ENCODE assay signal across 9 cellular contexts in the genomic region with DNA sequence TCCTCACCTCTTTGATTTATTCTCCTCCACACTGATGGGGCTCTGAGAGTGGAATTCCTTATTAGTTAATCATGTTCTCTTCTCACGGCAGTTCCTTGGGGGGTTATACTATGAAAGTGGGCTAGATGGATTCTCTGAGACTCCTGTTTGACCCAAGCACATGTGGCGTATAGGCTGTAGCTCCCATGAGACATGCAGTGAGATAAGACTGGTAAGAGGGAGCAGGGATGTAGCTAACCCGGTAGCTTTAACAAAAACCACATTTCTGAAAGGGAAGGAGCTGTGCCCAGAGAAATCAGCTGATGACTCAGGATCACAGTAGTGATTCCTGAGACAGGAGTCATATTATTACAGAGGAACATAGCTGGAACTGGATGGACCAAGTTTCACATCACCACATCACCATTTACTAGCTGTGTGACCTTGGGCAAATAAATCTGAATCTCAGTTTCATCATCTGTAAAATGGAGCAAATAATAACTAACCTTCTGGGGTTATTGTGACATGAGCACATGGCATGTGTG.
DNase-seq lines count a peak whose midpoint lies in the region; ATAC-seq, FAIRE-seq and TF ChIP-seq lines count a peak whose summit lies in the region.
"Had no signal": no experiment of that assay in that cellular context is flagged by ENCODE, and none has a peak within 500 bp of the region (broad histone marks: within the 10 kb centered on the region; RNA-seq: fewer than 3 reads in every experiment).

No MANE protein-coding gene starts in this region.

- peaks cover 11% of the 10 kb centered on the region for H3K4me1 ChIP-seq in mesodermal cell (ENCODE audit: control insufficient read depth, insufficient read depth, low read length, poor library complexity, severe bottlenecking)

- H3K27ac ChIP-seq in coronary artery, result peak overlapping the region; percentile 73 to 88
- peak overlapping the region; percentile 42 for H3K27ac ChIP-seq in mesodermal cell (ENCODE audit: low read depth, low read length, severe bottlenecking)

- in situ Hi-C loops in ACHN (cut with HindIII; ENCODE audit: low pct_ligation_motif_present, low pct_unique_long_range_greater_than_20kb, low sequenced_read_pairs), result no loop called here

- peaks cover 51% of the 10 kb centered on the region for H3K36me3 ChIP-seq in mesodermal cell (ENCODE audit: control insufficient read depth, insufficient read depth, low read length)

- H3K4me3 ChIP-seq in coronary artery (peak overlapping the region; percentile 27), mesodermal cell (ENCODE audit: extremely low read depth, insufficient read depth, low read length, poor library complexity, severe bottlenecking) (no peak overlapping the region)

- H3K9me3 ChIP-seq in mesodermal cell (ENCODE audit: control insufficient read depth, low read length), result no peaks in the 10 kb centered on the region

- FAIRE-seq in HTR-8/SVneo (lab: Jason Lieb, UNC), result peak; percentile 86

- no peak for ATAC-seq in GM18868 (IDR thresholded peaks at IDR 0.05; ENCODE audit: unreplicated experiment)
- no peak for ATAC-seq in HG03095 (IDR thresholded peaks at IDR 0.05; ENCODE audit: unreplicated experiment)

- 92 to 93% methylated on average over 2 of the region's 3 CpGs for WGBS in mesodermal cell (ENCODE audit: insufficient coverage in 2 of 2), 2 experiments

- DNase-seq in ACHN, result peak; percentile 92
- DNase-seq in HTR-8/SVneo (ENCODE audit: insufficient read length, low spot score), result peak; percentile 91
- no peak for DNase-seq in coronary artery (ENCODE audit: low spot score)
- DNase-seq in activated effector memory CD4-positive, alpha-beta T cell treated with Interleukin-2 at 50 U/mL for 16 hours, result no peak
- DNase-seq in NK-92 treated with Interleukin-12 subunit alpha and Interleukin-12 subunit beta, amount 100 ng/mL, for 24 hours (lab: John Stamatoyannopoulos, UW), result no peak
- DNase-seq: stimulated activated CD4-positive, alpha-beta T cell treated with anti-CD3 and anti-CD28 coated beads, Interleukin-15, amount 100 ng/mL, for 24 hours had no signal

- no peak for TF ChIP-seq CTCF in coronary artery (IDR thresholded peaks at IDR 0.05)

Comparison
In these comparisons a context has a peak if more than half of its experiments do, and no peak if none do; other contexts are left out.
1. DNase-seq: peak in ACHN (single experiment) and HTR-8/SVneo (single experiment); none in coronary artery (single experiment), activated effector memory CD4-positive, alpha-beta T cell treated with Interleukin-2 at 50 U/mL for 16 hours (single experiment) and NK-92 treated with Interleukin-12 subunit alpha and Interleukin-12 subunit beta, amount 100 ng/mL, for 24 hours (single experiment).